ENCODE assay signal across 1 cellular context in genomic region chr6:31172973-31173384, GRCh38.
TF ChIP-seq lines count a peak whose summit lies in the region.

No MANE protein-coding gene starts in this region.

TF ChIP-seq in H1, 55 proteins besides CTCF, POLR2A, EP300 and RAD21 (continued from another document):
- TF ChIP-seq, protein P1, sequence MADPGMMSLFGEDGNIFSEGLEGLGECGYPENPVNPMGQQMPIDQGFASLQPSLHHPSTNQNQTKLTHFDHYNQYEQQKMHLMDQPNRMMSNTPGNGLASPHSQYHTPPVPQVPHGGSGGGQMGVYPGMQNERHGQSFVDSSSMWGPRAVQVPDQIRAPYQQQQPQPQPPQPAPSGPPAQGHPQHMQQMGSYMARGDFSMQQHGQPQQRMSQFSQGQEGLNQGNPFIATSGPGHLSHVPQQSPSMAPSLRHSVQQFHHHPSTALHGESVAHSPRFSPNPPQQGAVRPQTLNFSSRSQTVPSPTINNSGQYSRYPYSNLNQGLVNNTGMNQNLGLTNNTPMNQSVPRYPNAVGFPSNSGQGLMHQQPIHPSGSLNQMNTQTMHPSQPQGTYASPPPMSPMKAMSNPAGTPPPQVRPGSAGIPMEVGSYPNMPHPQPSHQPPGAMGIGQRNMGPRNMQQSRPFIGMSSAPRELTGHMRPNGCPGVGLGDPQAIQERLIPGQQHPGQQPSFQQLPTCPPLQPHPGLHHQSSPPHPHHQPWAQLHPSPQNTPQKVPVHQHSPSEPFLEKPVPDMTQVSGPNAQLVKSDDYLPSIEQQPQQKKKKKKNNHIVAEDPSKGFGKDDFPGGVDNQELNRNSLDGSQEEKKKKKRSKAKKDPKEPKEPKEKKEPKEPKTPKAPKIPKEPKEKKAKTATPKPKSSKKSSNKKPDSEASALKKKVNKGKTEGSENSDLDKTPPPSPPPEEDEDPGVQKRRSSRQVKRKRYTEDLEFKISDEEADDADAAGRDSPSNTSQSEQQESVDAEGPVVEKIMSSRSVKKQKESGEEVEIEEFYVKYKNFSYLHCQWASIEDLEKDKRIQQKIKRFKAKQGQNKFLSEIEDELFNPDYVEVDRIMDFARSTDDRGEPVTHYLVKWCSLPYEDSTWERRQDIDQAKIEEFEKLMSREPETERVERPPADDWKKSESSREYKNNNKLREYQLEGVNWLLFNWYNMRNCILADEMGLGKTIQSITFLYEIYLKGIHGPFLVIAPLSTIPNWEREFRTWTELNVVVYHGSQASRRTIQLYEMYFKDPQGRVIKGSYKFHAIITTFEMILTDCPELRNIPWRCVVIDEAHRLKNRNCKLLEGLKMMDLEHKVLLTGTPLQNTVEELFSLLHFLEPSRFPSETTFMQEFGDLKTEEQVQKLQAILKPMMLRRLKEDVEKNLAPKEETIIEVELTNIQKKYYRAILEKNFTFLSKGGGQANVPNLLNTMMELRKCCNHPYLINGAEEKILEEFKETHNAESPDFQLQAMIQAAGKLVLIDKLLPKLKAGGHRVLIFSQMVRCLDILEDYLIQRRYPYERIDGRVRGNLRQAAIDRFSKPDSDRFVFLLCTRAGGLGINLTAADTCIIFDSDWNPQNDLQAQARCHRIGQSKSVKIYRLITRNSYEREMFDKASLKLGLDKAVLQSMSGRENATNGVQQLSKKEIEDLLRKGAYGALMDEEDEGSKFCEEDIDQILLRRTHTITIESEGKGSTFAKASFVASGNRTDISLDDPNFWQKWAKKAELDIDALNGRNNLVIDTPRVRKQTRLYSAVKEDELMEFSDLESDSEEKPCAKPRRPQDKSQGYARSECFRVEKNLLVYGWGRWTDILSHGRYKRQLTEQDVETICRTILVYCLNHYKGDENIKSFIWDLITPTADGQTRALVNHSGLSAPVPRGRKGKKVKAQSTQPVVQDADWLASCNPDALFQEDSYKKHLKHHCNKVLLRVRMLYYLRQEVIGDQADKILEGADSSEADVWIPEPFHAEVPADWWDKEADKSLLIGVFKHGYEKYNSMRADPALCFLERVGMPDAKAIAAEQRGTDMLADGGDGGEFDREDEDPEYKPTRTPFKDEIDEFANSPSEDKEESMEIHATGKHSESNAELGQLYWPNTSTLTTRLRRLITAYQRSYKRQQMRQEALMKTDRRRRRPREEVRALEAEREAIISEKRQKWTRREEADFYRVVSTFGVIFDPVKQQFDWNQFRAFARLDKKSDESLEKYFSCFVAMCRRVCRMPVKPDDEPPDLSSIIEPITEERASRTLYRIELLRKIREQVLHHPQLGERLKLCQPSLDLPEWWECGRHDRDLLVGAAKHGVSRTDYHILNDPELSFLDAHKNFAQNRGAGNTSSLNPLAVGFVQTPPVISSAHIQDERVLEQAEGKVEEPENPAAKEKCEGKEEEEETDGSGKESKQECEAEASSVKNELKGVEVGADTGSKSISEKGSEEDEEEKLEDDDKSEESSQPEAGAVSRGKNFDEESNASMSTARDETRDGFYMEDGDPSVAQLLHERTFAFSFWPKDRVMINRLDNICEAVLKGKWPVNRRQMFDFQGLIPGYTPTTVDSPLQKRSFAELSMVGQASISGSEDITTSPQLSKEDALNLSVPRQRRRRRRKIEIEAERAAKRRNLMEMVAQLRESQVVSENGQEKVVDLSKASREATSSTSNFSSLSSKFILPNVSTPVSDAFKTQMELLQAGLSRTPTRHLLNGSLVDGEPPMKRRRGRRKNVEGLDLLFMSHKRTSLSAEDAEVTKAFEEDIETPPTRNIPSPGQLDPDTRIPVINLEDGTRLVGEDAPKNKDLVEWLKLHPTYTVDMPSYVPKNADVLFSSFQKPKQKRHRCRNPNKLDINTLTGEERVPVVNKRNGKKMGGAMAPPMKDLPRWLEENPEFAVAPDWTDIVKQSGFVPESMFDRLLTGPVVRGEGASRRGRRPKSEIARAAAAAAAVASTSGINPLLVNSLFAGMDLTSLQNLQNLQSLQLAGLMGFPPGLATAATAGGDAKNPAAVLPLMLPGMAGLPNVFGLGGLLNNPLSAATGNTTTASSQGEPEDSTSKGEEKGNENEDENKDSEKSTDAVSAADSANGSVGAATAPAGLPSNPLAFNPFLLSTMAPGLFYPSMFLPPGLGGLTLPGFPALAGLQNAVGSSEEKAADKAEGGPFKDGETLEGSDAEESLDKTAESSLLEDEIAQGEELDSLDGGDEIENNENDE (IDR thresholded peaks at IDR 0.05; ENCODE audit: insufficient replicate concordance, low read length) = no peak
- TF ChIP-seq CHD1 (IDR thresholded peaks at IDR 0.05; ENCODE audit: low read depth, low read length) (no peak), TAF1 (IDR thresholded peaks at IDR 0.05; ENCODE audit: low read depth, low read length) (peak; percentile 70), POLR2AphosphoS5 (IDR thresholded peaks at IDR 0.05; ENCODE audit: low read depth, low read length) (no peak; the same call in none of the 2 replicates)
- TF ChIP-seq, protein P2, sequence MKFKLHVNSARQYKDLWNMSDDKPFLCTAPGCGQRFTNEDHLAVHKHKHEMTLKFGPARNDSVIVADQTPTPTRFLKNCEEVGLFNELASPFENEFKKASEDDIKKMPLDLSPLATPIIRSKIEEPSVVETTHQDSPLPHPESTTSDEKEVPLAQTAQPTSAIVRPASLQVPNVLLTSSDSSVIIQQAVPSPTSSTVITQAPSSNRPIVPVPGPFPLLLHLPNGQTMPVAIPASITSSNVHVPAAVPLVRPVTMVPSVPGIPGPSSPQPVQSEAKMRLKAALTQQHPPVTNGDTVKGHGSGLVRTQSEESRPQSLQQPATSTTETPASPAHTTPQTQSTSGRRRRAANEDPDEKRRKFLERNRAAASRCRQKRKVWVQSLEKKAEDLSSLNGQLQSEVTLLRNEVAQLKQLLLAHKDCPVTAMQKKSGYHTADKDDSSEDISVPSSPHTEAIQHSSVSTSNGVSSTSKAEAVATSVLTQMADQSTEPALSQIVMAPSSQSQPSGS (IDR thresholded peaks at IDR 0.05; ENCODE audit: low read length) = peak; percentile 61; the same call in 1 of the 2 replicates
